ENCODE assay signal across 20 cellular contexts in the genomic region with DNA sequence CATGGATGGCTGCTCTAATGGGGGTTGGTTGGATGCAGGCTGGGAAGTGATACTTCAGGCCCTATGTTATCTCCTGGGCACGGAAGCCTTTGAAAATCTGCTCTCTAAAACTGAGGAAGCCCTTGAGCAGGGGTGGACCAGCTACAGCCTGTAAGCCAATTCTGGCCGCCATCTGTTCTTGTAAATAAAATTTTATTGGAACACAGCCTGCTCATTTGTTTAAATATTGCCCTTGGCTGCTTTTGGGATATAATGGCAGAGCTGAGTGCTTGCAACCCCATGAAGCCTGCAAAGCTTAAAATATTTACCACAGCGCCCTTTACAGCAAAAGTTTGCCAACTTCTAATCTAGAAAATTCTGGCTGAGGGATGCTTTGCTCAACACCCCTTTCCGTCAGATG. TPM values are rescaled to one million over a fixed set of nuclear protein-coding genes. Genes with fewer than 3 reads are reported as not detected.
A peak's percentile ranks its signal among the peaks of the same experiment; 100 is the strongest.
DNase-seq lines count a peak whose midpoint lies in the region; ATAC-seq and TF ChIP-seq lines count a peak whose summit lies in the region.
"Had no signal": no experiment of that assay in that cellular context is flagged by ENCODE, and none has a peak within 500 bp of the region (broad histone marks: within the 10 kb centered on the region; RNA-seq: fewer than 3 reads in every experiment).

No MANE protein-coding gene starts in this region.

- H3K4me3 ChIP-seq in endodermal cell (ENCODE audit: low read length) (no peak overlapping the region), stomach (no peak overlapping the region)
- H3K4me3 ChIP-seq: esophagus muscularis mucosa, GM23248, PC-9 had no signal

- no peak for TF ChIP-seq POLR2A in stomach (IDR thresholded peaks at IDR 0.05)

- intact Hi-C loops in stomach (cut with DNase I; ENCODE audit: low total_unique reads) = no loop called here

- no peaks in the 10 kb centered on the region for H3K27me3 Mint-ChIP-seq in endodermal cell (ENCODE audit: insufficient read depth)
- H3K27me3 Mint-ChIP-seq: T-cell had no signal

- no peak for TF ChIP-seq EP300 in stomach (IDR thresholded peaks at IDR 0.05)

- no peak for ATAC-seq in HG02798 (IDR thresholded peaks at IDR 0.05; ENCODE audit: poor library complexity, unreplicated experiment)
- ATAC-seq: T-cell had no signal

- H3K4me1 ChIP-seq in endodermal cell (ENCODE audit: control insufficient read depth, insufficient read depth, low read length) (peaks cover 14% of the 10 kb centered on the region), stomach (peaks cover 22 to 32% (median 28%) of the 10 kb centered on the region in 4 donors)

- TF ChIP-seq CTCF in endodermal cell (conservative IDR thresholded peaks at IDR 0.05) (no peak), stomach (IDR thresholded peaks at IDR 0.05) (no peak)

- no peaks in the 10 kb centered on the region for H3K36me3 Mint-ChIP-seq in endodermal cell (ENCODE audit: low read depth)
- H3K36me3 Mint-ChIP-seq: T-cell had no signal

- peaks cover 23% of the 10 kb centered on the region for H3K4me1 Mint-ChIP-seq in endodermal cell

- H3K9me3 ChIP-seq in endodermal cell (ENCODE audit: control insufficient read depth, low read length) = no peaks in the 10 kb centered on the region
- no peaks in the 10 kb centered on the region for H3K9me3 ChIP-seq in stomach
- H3K9me3 ChIP-seq: esophagus muscularis mucosa had no signal

- no peak overlapping the region for H3K27ac Mint-ChIP-seq in endodermal cell
- H3K27ac Mint-ChIP-seq: T-cell had no signal

- no peaks in the 10 kb centered on the region for H3K36me3 ChIP-seq in endodermal cell (ENCODE audit: control insufficient read depth, insufficient read depth, low read length)
- no peaks in the 10 kb centered on the region for H3K36me3 ChIP-seq in stomach
- H3K36me3 ChIP-seq: esophagus muscularis mucosa had no signal

- DNase-seq in NCI-H2196 (lab: John Stamatoyannopoulos, UW; ENCODE audit: unreplicated experiment) = peak; percentile 28
- DNase-seq in NCI-H2196 treated with DMSO at 0.1 percent for 48 hours (lab: John Stamatoyannopoulos, UW; ENCODE audit: unreplicated experiment) = no peak
- DNase-seq in NCI-H2107 treated with DMSO at 0.1 percent for 48 hours (lab: John Stamatoyannopoulos, UW; ENCODE audit: unreplicated experiment) = peak; percentile 75
- DNase-seq in endodermal cell = no peak
- peak; percentile 40 for DNase-seq in stomach
- no peak for DNase-seq in occipital lobe (lab: John Stamatoyannopoulos, UW)
- no peak for DNase-seq in GM19240 (ENCODE audit: insufficient read length, low spot score)
- DNase-seq: ACHN; activated CD4-positive, CD25-positive, alpha-beta regulatory T cell; activated naive CD4-positive, alpha-beta T cell; dermis blood vessel endothelial cell; hippocampal formation; NCI-H1930; PC-9; stimulated activated naive CD4-positive, alpha-beta T cell treated with Interleukin-2 at 50 U/mL for 16 hours; T-cell had no signal

- H3K27me3 ChIP-seq in endodermal cell (ENCODE audit: control insufficient read depth, insufficient read depth, low read length, poor library complexity, severe bottlenecking) (no peaks in the 10 kb centered on the region), stomach (no peaks in the 10 kb centered on the region)
- H3K27me3 ChIP-seq: esophagus muscularis mucosa had no signal

- no peaks in the 10 kb centered on the region for H3K9me3 Mint-ChIP-seq in endodermal cell

- H3K27ac ChIP-seq in endodermal cell (ENCODE audit: low read depth, low read length) (peak overlapping the region; percentile 85), stomach (peak overlapping the region in 4 of 5 donors; percentile 1 to 36 (median 17))
- H3K27ac ChIP-seq: GM23248, KMS-11, PC-9 had no signal

- no peak overlapping the region for H3K9ac ChIP-seq in endodermal cell (ENCODE audit: extremely low read depth, low read length, poor library complexity, severe bottlenecking)
- H3K9ac ChIP-seq: GM23248, KMS-11 had no signal

- 91 to 100% methylated on average over 2 to 4 of the region's 4 CpGs for WGBS in endodermal cell (ENCODE audit: insufficient coverage in 1 of 2, insufficient read length in 1 of 2), 2 experiments
- WGBS in stomach, 5 donors = 20 to 42% (median 33%) methylated on average over 4 of the region's 4 CpGs

- no peak overlapping the region for H3K4me3 Mint-ChIP-seq in endodermal cell
- H3K4me3 Mint-ChIP-seq: T-cell had no signal

RNA-seq across cellular contexts. Expression of a gene that starts 11.9 kb away (rescaled TPM):
- total RNA-seq in endodermal cell (100 to 1,000 TPM in 1 of 2 donors, 10 to 100 TPM in 1; 80.8 to 313 TPM), stomach (100 to 1,000 TPM; 180 to 636 (median 529) TPM), occipital lobe (213 TPM)
- 698 TPM for polyA plus RNA-seq in endodermal cell (2013, experiment 1 of 2)
- polyA plus RNA-seq in endodermal cell (2013, experiment 2 of 2) = 702 TPM
- 100 to 1,000 TPM; 106 to 285 (median 238) TPM for polyA plus RNA-seq in stomach

Comparison
In these comparisons a context has a peak if more than half of its experiments do, and no peak if none do; other contexts are left out.
1. DNase-seq: peak in NCI-H2196 (single experiment), NCI-H2107 treated with DMSO at 0.1 percent for 48 hours (single experiment) and stomach (single experiment); none in NCI-H2196 treated with DMSO at 0.1 percent for 48 hours (single experiment), endodermal cell (single experiment), occipital lobe (single experiment) and GM19240 (single experiment).